Comparison of ENCODE assay signal across 22 cellular contexts in genomic region chr17:16339402-16339801, GRCh38.
"Had no signal": no experiment of that assay in that cellular context is flagged by ENCODE, and none has a peak within 500 bp of the region (broad histone marks: within the 10 kb centered on the region; RNA-seq: fewer than 3 reads in every experiment).

No MANE protein-coding gene starts in this region.

- DNase-seq: IMR-90, Kasumi-1, MM.1S, NCI-H1092 treated with DMSO at 0.1 percent for 48 hours, NCI-H1436, NCI-H187, NCI-H2029, NCI-H2081 treated with DMSO at 0.1 percent for 48 hours, NCI-H2171, NCI-H226, NCI-H446, NCI-H510A, NCI-H524 treated with DMSO at 0.1 percent for 48 hours, NCI-H69, NCI-H774, PC-9, Peyer's patch, SHP77 treated with DMSO at 0.1 percent for 48 hours, SJCRH30 had no signal

- H3K27me3 ChIP-seq: Peyer's patch had no signal

- H3K9me3 ChIP-seq: Peyer's patch, SJCRH30 had no signal

- H3K4me3 ChIP-seq: PC-9, Peyer's patch, SJCRH30 had no signal

- H3K27ac ChIP-seq: KMS-11, PC-9, Peyer's patch, SJCRH30 had no signal

- H3K9ac ChIP-seq: KMS-11 had no signal

- ATAC-seq: Right ventricle myocardium inferior, SK-N-SH treated with all-trans-retinoic acid at 6 μM for 48 hours had no signal

- H2AFZ ChIP-seq: PC-9 had no signal

- H3K4me2 ChIP-seq: KMS-11, PC-9 had no signal

- H3K4me1 ChIP-seq: Peyer's patch, SJCRH30 had no signal
